Comparison of ENCODE assay signal across 19 cellular contexts in the genomic region with DNA sequence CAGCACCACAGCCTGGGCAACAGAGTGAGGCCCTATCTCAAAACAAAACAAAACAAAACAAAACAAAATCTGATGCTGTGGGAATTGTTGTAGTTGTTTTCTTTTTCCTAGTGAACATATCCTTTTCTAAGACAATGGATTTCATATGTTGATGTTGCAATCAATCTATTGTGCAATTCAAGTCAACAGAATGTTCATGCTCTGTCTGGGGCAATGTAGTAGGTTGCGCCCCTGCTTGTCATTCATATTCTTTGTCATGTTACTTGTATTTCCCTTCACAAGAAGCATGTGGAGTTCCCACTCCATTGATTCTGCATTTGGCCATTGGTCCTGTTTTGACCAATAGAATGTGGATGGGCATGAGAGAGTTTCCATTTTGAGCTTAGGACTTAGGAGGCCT.
A peak's percentile ranks its signal among the peaks of the same experiment; 100 is the strongest.
DNase-seq lines count a peak whose midpoint lies in the region; ATAC-seq, FAIRE-seq and TF ChIP-seq lines count a peak whose summit lies in the region.
"Had no signal": no experiment of that assay in that cellular context is flagged by ENCODE, and none has a peak within 500 bp of the region (broad histone marks: within the 10 kb centered on the region; RNA-seq: fewer than 3 reads in every experiment).

No MANE protein-coding gene starts in this region.

- no peak overlapping the region for H3K4me2 ChIP-seq in mammary epithelial cell (ENCODE audit: insufficient read depth, low read depth, low read length)

- CTCF ChIA-PET in mammary epithelial cell (lab: Charles Lee; ENCODE audit: low non-redundant PET) = interaction anchor here (0.7 kb wide), 1 partner anchor 653 kb away, joined by 5 read pairs; no protein-coding TSS in a partner anchor

- ATAC-seq in foreskin keratinocyte = no peak
- no peak for ATAC-seq in HG03469 (IDR thresholded peaks at IDR 0.05; ENCODE audit: unreplicated experiment)
- ATAC-seq: left colon had no signal

- no peak overlapping the region for H2AFZ ChIP-seq in mammary epithelial cell (ENCODE audit: low read depth, low read length)

- H3K27me3 Mint-ChIP-seq in osteocyte (ENCODE audit: unreplicated experiment) = peaks cover 7% of the 10 kb centered on the region
- H3K27me3 Mint-ChIP-seq: central memory CD8-positive, alpha-beta T cell had no signal

- H3K4me3 Mint-ChIP-seq in osteocyte (ENCODE audit: unreplicated experiment) = no peak overlapping the region
- H3K4me3 Mint-ChIP-seq: central memory CD8-positive, alpha-beta T cell; IgD-negative memory B cell had no signal

- FAIRE-seq in HTR-8/SVneo (lab: Jason Lieb, UNC) = peak; percentile 49

- dilution Hi-C loops in mammary epithelial cell (cut with HindIII; ENCODE audit: low sequenced_read_pairs) = no loop called here

- H3K9ac ChIP-seq in mammary epithelial cell (ENCODE audit: insufficient read depth, low read length) = no peak overlapping the region

- DNase-seq in AG09309 (ENCODE audit: low read depth) = peak; percentile 44
- no peak for DNase-seq in HTR-8/SVneo (ENCODE audit: insufficient read length, low spot score)
- peak; percentile 56 for DNase-seq in mammary epithelial cell
- peak; percentile 35 to 50 for DNase-seq in foreskin keratinocyte
- no peak for DNase-seq in sigmoid colon
- DNase-seq in osteocyte (ENCODE audit: extremely low spot score, unreplicated experiment) = no peak
- DNase-seq in NCI-H1694 treated with DMSO at 0.1 percent for 48 hours (lab: John Stamatoyannopoulos, UW) = no peak
- DNase-seq: activated CD4-positive, CD25-positive, alpha-beta regulatory T cell; COR-L47; effector CD8-positive, alpha-beta T cell; left colon; NCI-H1092 treated with DMSO at 0.1 percent for 48 hours; NCI-H2081 treated with DMSO at 0.1 percent for 48 hours; NCI-H510A treated with DMSO at 0.1 percent for 48 hours; stimulated activated naive CD4-positive, alpha-beta T cell; upper lobe of left lung had no signal

- no peaks in the 10 kb centered on the region for H3K9me3 ChIP-seq in mammary epithelial cell (replicated peaks; ENCODE audit: insufficient read depth, low read length)
- H3K9me3 ChIP-seq in sigmoid colon = no peaks in the 10 kb centered on the region
- H3K9me3 ChIP-seq: upper lobe of left lung had no signal

- H3K27ac ChIP-seq in mammary epithelial cell (ENCODE audit: insufficient read depth, low read depth, low read length) (no peak overlapping the region), foreskin keratinocyte (no peak overlapping the region), sigmoid colon (no peak overlapping the region)
- H3K27ac ChIP-seq: upper lobe of left lung had no signal

- H3K36me3 Mint-ChIP-seq in osteocyte (ENCODE audit: unreplicated experiment) = no peaks in the 10 kb centered on the region
- H3K36me3 Mint-ChIP-seq: IgD-negative memory B cell had no signal

- no peaks in the 10 kb centered on the region for H3K9me3 Mint-ChIP-seq in osteocyte (ENCODE audit: unreplicated experiment)
- H3K9me3 Mint-ChIP-seq: central memory CD8-positive, alpha-beta T cell; IgD-negative memory B cell had no signal

- no TSS peak for BruUV-seq in mammary epithelial cell (replicated peaks; lab: Mats Ljungman, UMichigan)

- no peak for TF ChIP-seq POLR2A in sigmoid colon (IDR thresholded peaks at IDR 0.05)

- WGBS in mammary epithelial cell (ENCODE audit: low coverage, missing lambda C conversion rate) = 75% methylated on average over 1 of the region's 1 CpG
- whole genome bisulfite sequencing in sigmoid colon, 2 donors = 89 to 94% methylated on average over 1 of the region's 1 CpG

- H3K36me3 ChIP-seq in mammary epithelial cell (ENCODE audit: insufficient read depth, low read length) (no peaks in the 10 kb centered on the region), sigmoid colon (no peaks in the 10 kb centered on the region)
- H3K36me3 ChIP-seq: upper lobe of left lung had no signal

- H3K4me1 ChIP-seq in mammary epithelial cell (ENCODE audit: insufficient read depth, low read length) (no peaks in the 10 kb centered on the region), foreskin keratinocyte (no peaks in the 10 kb centered on the region), sigmoid colon (no peaks in the 10 kb centered on the region)
- H3K4me1 ChIP-seq: upper lobe of left lung had no signal

- H3K79me2 ChIP-seq in mammary epithelial cell (ENCODE audit: insufficient read depth, low read length) = no peaks in the 10 kb centered on the region

- in situ Hi-C loops in mammary epithelial cell (cut with MboI; ENCODE audit: low sequenced_read_pairs in 2 of 2) = no loop called here

- TF ChIP-seq CTCF in AG09309 (IDR thresholded peaks at IDR 0.05; ENCODE audit: control insufficient read depth, insufficient read depth, low read depth, low read length, missing control alignments) (no peak), mammary epithelial cell (conservative IDR thresholded peaks at IDR 0.05 in 1 of 2, IDR thresholded peaks at IDR 0.05 in 1 of 2; ENCODE audit: extremely low read depth in 1 of 2, insufficient read depth in 1 of 2, low read depth in 1 of 2, low read length in 2 of 2) (no peak), foreskin keratinocyte (conservative IDR thresholded peaks at IDR 0.05) (no peak), sigmoid colon (IDR thresholded peaks at IDR 0.05) (no peak), osteocyte (IDR thresholded peaks at IDR 0.05) (no peak)

- intact Hi-C loops in mammary epithelial cell (cut with micrococcal nuclease) = no loop called here
- intact Hi-C loops in sigmoid colon (cut with DNase I) = no loop called here

- H3K4me3 ChIP-seq in AG09309 (ENCODE audit: control insufficient read depth, low read depth, low read length) = no peak overlapping the region
- H3K4me3 ChIP-seq in mammary epithelial cell (replicated peaks in 1 of 3; ENCODE audit: insufficient read depth in 1 of 3, low read depth in 2 of 3, low read length in 3 of 3) = no peak overlapping the region
- no peak overlapping the region for H3K4me3 ChIP-seq in sigmoid colon
- H3K4me3 ChIP-seq: upper lobe of left lung had no signal

- no peak for TF ChIP-seq EP300 in sigmoid colon (IDR thresholded peaks at IDR 0.05)

- H3K4me1 Mint-ChIP-seq in osteocyte (ENCODE audit: unreplicated experiment) = no peaks in the 10 kb centered on the region

- H3K27me3 ChIP-seq in mammary epithelial cell (ENCODE audit: insufficient read depth, low read length) (no peaks in the 10 kb centered on the region), foreskin keratinocyte (no peaks in the 10 kb centered on the region), sigmoid colon (no peaks in the 10 kb centered on the region)
- H3K27me3 ChIP-seq: upper lobe of left lung had no signal

- H4K20me1 ChIP-seq in mammary epithelial cell (ENCODE audit: insufficient read depth, low read length) = no peaks in the 10 kb centered on the region

- H3K27ac Mint-ChIP-seq in osteocyte (ENCODE audit: unreplicated experiment) = no peak overlapping the region
- H3K27ac Mint-ChIP-seq: IgD-negative memory B cell had no signal

Comparison
In these comparisons a context has a peak if more than half of its experiments do, and no peak if none do; other contexts are left out.
1. DNase-seq: peak in AG09309 (single experiment), mammary epithelial cell (single experiment) and foreskin keratinocyte (2 of 2); none in HTR-8/SVneo (single experiment), sigmoid colon (single experiment), osteocyte (single experiment) and NCI-H1694 treated with DMSO at 0.1 percent for 48 hours (single experiment).